25 cellular contexts compared by ENCODE assay signal in genomic region chr12:117359029-117359845, GRCh38. TPM values are rescaled to one million over a fixed set of nuclear protein-coding genes. Genes with fewer than 3 reads are reported as not detected.
"Had no signal": no experiment of that assay in that cellular context is flagged by ENCODE, and none has a peak within 500 bp of the region (broad histone marks: within the 10 kb centered on the region; RNA-seq: fewer than 3 reads in every experiment).

No MANE protein-coding gene starts in this region.

- H3K27me3 ChIP-seq: ascending aorta, body of pancreas had no signal

- H3K27ac ChIP-seq: ascending aorta, body of pancreas, Peyer's patch had no signal

- H3K4me3 Mint-ChIP-seq: activated B cell treated with CpG ODN at 0.5 μM for 24 hours; activated CD4-positive, alpha-beta memory T cell treated with anti-CD3 and anti-CD28 coated beads for 36 hours; activated CD4-positive, alpha-beta T cell treated with anti-CD3 and anti-CD28 coated beads, Interleukin-2, amount 10 ng/mL, durations not matched to agents 7 days and 5 days; activated naive CD8-positive, alpha-beta T cell treated with anti-CD3 and anti-CD28 coated beads, Interleukin-2, amount 50 U/mL, for 24 hours; activated T-cell treated with anti-CD3 and anti-CD28 coated beads, Interleukin-2, amount 50 U/mL, for 4 hours; central memory CD8-positive, alpha-beta T cell; T-helper 17 cell had no signal

- DNase-seq: activated B cell treated with CpG ODN at 0.5 μM for 24 hours; activated CD4-positive, alpha-beta memory T cell treated with anti-CD3 and anti-CD28 coated beads for 36 hours; activated CD4-positive, alpha-beta T cell treated with anti-CD3 and anti-CD28 coated beads, Interleukin-2, amount 10 ng/mL, durations not matched to agents 7 days and 5 days; activated CD8-positive, alpha-beta memory T cell treated with anti-CD3 and anti-CD28 coated beads for 24 hours; activated effector memory CD4-positive, alpha-beta T cell treated with anti-CD3 and anti-CD28 coated beads, Interleukin-2, amount 50 U/mL, for 16 hours; activated naive CD4-positive, alpha-beta T cell treated with Interleukin-2 at 50 U/mL for 16 hours; activated naive CD8-positive, alpha-beta T cell treated with anti-CD3 and anti-CD28 coated beads, Interleukin-2, amount 50 U/mL, for 24 hours; activated T-cell treated with anti-CD3 and anti-CD28 coated beads, Interleukin-2, amount 50 U/mL, for 4 hours; amniotic stem cell; body of pancreas; MG63; MV-4-11; NCI-H1092 treated with DMSO at 0.1 percent for 48 hours; NCI-H1436; NCI-H187; NCI-H2081; NCI-H446; NCI-H524; Peyer's patch; SHP77 treated with DMSO at 0.1 percent for 48 hours; T-helper 17 cell; T-helper 9 cell had no signal

- H3K36me3 Mint-ChIP-seq: activated CD4-positive, alpha-beta memory T cell treated with anti-CD3 and anti-CD28 coated beads for 36 hours had no signal

- H3K4me1 ChIP-seq: ascending aorta, Peyer's patch had no signal

- H3K36me3 ChIP-seq: ascending aorta, MG63, Peyer's patch had no signal

- H3K9me3 ChIP-seq: ascending aorta, body of pancreas, MG63, Peyer's patch had no signal

- H3K27ac Mint-ChIP-seq: activated B cell treated with CpG ODN at 0.5 μM for 24 hours; activated CD4-positive, alpha-beta memory T cell treated with anti-CD3 and anti-CD28 coated beads for 36 hours; activated CD4-positive, alpha-beta T cell treated with anti-CD3 and anti-CD28 coated beads, Interleukin-2, amount 10 ng/mL, durations not matched to agents 7 days and 5 days; activated naive CD4-positive, alpha-beta T cell treated with anti-CD3 and anti-CD28 coated beads, Interleukin-2, amount 50 U/mL, for 72 hours; activated naive CD8-positive, alpha-beta T cell treated with anti-CD3 and anti-CD28 coated beads, Interleukin-2, amount 50 U/mL, for 24 hours; T-helper 17 cell had no signal

- ATAC-seq: activated naive CD4-positive, alpha-beta T cell treated with anti-CD3 and anti-CD28 coated beads, Interleukin-2, amount 50 U/mL, for 72 hours; activated naive CD8-positive, alpha-beta T cell treated with anti-CD3 and anti-CD28 coated beads, Interleukin-2, amount 50 U/mL, for 24 hours; activated T-cell treated with anti-CD3 and anti-CD28 coated beads, Interleukin-2, amount 50 U/mL, for 4 hours; body of pancreas; T-helper 17 cell had no signal

- H3K9me3 Mint-ChIP-seq: activated B cell treated with CpG ODN at 0.5 μM for 24 hours; activated CD4-positive, alpha-beta memory T cell treated with anti-CD3 and anti-CD28 coated beads for 36 hours; activated CD4-positive, alpha-beta T cell treated with anti-CD3 and anti-CD28 coated beads, Interleukin-2, amount 10 ng/mL, durations not matched to agents 7 days and 5 days; activated naive CD4-positive, alpha-beta T cell treated with anti-CD3 and anti-CD28 coated beads, Interleukin-2, amount 50 U/mL, for 72 hours; activated naive CD8-positive, alpha-beta T cell treated with anti-CD3 and anti-CD28 coated beads, Interleukin-2, amount 50 U/mL, for 24 hours; activated T-cell treated with anti-CD3 and anti-CD28 coated beads, Interleukin-2, amount 50 U/mL, for 4 hours; central memory CD8-positive, alpha-beta T cell had no signal

- H3K4me1 Mint-ChIP-seq: activated B cell treated with CpG ODN at 0.5 μM for 24 hours; activated CD4-positive, alpha-beta T cell treated with anti-CD3 and anti-CD28 coated beads, Interleukin-2, amount 10 ng/mL, durations not matched to agents 7 days and 5 days; activated naive CD8-positive, alpha-beta T cell treated with anti-CD3 and anti-CD28 coated beads, Interleukin-2, amount 50 U/mL, for 24 hours; central memory CD8-positive, alpha-beta T cell; T-helper 17 cell had no signal

- H3K4me3 ChIP-seq: ascending aorta, body of pancreas, MG63, Peyer's patch had no signal

RNA-seq across cellular contexts. Expression of gene NOS1, which starts 2.2 kb away (rescaled TPM):
- total RNA-seq: activated B cell treated with CpG ODN at 0.5 μM for 24 hours; activated CD4-positive, alpha-beta memory T cell treated with anti-CD3 and anti-CD28 coated beads for 36 hours; activated CD4-positive, alpha-beta T cell treated with anti-CD3 and anti-CD28 coated beads, Interleukin-2, amount 10 ng/mL, durations not matched to agents 7 days and 5 days; T-helper 17 cell had no signal
